In genomic region chr5:154608531-154609011, GRCh38 we compare ENCODE assay signal across 13 cellular contexts.
"Had no signal": no experiment of that assay in that cellular context is flagged by ENCODE, and none has a peak within 500 bp of the region (broad histone marks: within the 10 kb centered on the region; RNA-seq: fewer than 3 reads in every experiment).

No MANE protein-coding gene starts in this region.

- H3K36me3 ChIP-seq: brain microvascular endothelial cell, lower lobe of right lung, neutrophil, tibial nerve had no signal

- H3K4me3 Mint-ChIP-seq: activated naive CD8-positive, alpha-beta T cell treated with anti-CD3 and anti-CD28 coated beads, Interleukin-2, amount 10 ng/mL, durations not matched to agents 7 days and 5 days; activated T-helper 1 cell treated with anti-CD3 and anti-CD28 coated beads, Interleukin-12 subunit alpha, Interleukin-12 subunit beta, Interleukin-2, Interleukin-4 antibody, amounts not matched to agents 30 ng/mL and 10 ng/mL and 1 ng/mL, durations not matched to agents 14 hours and 24 hours and 36 hours had no signal

- H3K27ac ChIP-seq: brain microvascular endothelial cell, lower lobe of right lung, neutrophil, tibial nerve had no signal

- H3K36me3 Mint-ChIP-seq: activated naive CD8-positive, alpha-beta T cell treated with anti-CD3 and anti-CD28 coated beads, Interleukin-2, amount 10 ng/mL, durations not matched to agents 7 days and 5 days had no signal

- H3K4me3 ChIP-seq: lower lobe of right lung, tibial nerve had no signal

- H3K27ac Mint-ChIP-seq: activated naive CD8-positive, alpha-beta T cell treated with anti-CD3 and anti-CD28 coated beads, Interleukin-2, amount 10 ng/mL, durations not matched to agents 7 days and 5 days; activated T-helper 1 cell treated with anti-CD3 and anti-CD28 coated beads, Interleukin-12 subunit alpha, Interleukin-12 subunit beta, Interleukin-2, Interleukin-4 antibody, amounts not matched to agents 30 ng/mL and 10 ng/mL and 1 ng/mL, durations not matched to agents 14 hours and 24 hours and 36 hours had no signal

- H3K9me3 ChIP-seq: lower lobe of right lung, neutrophil, tibial nerve had no signal

- DNase-seq: activated CD4-positive, CD25-positive, alpha-beta regulatory T cell treated with anti-CD3 and anti-CD28 coated beads, Interleukin-2, amount 50 U/mL, for 72 hours; activated naive CD8-positive, alpha-beta T cell treated with anti-CD3 and anti-CD28 coated beads, Interleukin-2, amount 10 ng/mL, durations not matched to agents 7 days and 5 days; brain microvascular endothelial cell; cerebellar nuclear complex; effector memory CD4-positive, alpha-beta T cell; foreskin melanocyte; left colon; lower lobe of right lung; stimulated activated CD4-positive, alpha-beta T cell treated with anti-CD3 and anti-CD28 coated beads, Interleukin-4, amount 100 ng/mL, for 24 hours; stimulated activated naive CD4-positive, alpha-beta T cell had no signal

- H3K9me3 Mint-ChIP-seq: activated naive CD8-positive, alpha-beta T cell treated with anti-CD3 and anti-CD28 coated beads, Interleukin-2, amount 10 ng/mL, durations not matched to agents 7 days and 5 days; activated T-helper 1 cell treated with anti-CD3 and anti-CD28 coated beads, Interleukin-12 subunit alpha, Interleukin-12 subunit beta, Interleukin-2, Interleukin-4 antibody, amounts not matched to agents 30 ng/mL and 10 ng/mL and 1 ng/mL, durations not matched to agents 14 hours and 24 hours and 36 hours had no signal

- ATAC-seq: left colon, lower lobe of right lung had no signal
